1 cellular context compared by ENCODE assay signal in genomic region chr2:72148391-72148974, GRCh38.
TF ChIP-seq lines count a peak whose summit lies in the region.

No MANE protein-coding gene starts in this region.

TF ChIP-seq in IMR-90, 13 proteins besides CTCF, POLR2A, EP300 and RAD21 (continued from another document):
- TF ChIP-seq NFE2L2 (IDR thresholded peaks at IDR 0.05; ENCODE audit: low read depth, low read length) (no peak), MXI1 (IDR thresholded peaks at IDR 0.05; ENCODE audit: borderline replicate concordance, low read depth, low read length) (no peak), MAFK (IDR thresholded peaks at IDR 0.05; ENCODE audit: low read depth, low read length) (no peak), USF2 (IDR thresholded peaks at IDR 0.05; ENCODE audit: low read depth, low read length) (no peak)
